In the genomic region with DNA sequence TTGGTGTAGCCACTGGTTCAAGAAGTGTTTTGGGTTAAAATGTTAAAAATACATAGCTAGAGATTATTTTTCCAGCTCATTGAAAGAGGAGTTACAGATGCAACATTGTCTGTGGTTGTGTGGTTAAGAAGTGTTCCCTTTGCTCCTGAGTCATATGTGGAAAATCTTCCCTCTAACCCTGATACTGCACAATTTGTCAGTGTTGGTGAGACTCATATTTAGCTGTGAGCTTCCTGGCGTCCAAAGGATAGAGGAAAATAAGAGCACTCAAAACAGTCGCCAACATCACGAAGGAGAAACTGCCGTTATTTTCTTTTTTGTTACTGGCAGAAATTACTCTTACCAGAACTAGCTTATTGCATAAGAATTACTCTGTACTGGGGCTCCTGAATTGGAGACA, we compare ENCODE assay signal across 16 cellular contexts.
"Had no signal": no experiment of that assay in that cellular context is flagged by ENCODE, and none has a peak within 500 bp of the region (broad histone marks: within the 10 kb centered on the region; RNA-seq: fewer than 3 reads in every experiment).

No MANE protein-coding gene starts in this region.

- H3K4me1 Mint-ChIP-seq: naive B cell had no signal

- DNase-seq: activated CD4-positive, alpha-beta T cell treated with anti-CD3 and anti-CD28 coated beads, Interleukin-2, amount 50 U/mL, for 1 hour; activated naive CD4-positive, alpha-beta T cell treated with anti-CD3 and anti-CD28 coated beads, Interleukin-2, amount 10 ng/mL, durations not matched to agents 7 days and 5 days; activated T-cell treated with anti-CD3 and anti-CD28 coated beads for 4 hours; amniotic stem cell; brain microvascular endothelial cell; cerebellar nuclear complex; dermis blood vessel endothelial cell; hippocampal formation; lower lobe of right lung; naive B cell; T-helper 2 cell; transverse colon had no signal

- H3K27ac Mint-ChIP-seq: activated naive CD4-positive, alpha-beta T cell treated with anti-CD3 and anti-CD28 coated beads, Interleukin-2, amount 10 ng/mL, durations not matched to agents 7 days and 5 days; activated T-helper 2 cell treated with anti-CD3 and anti-CD28 coated beads, Interferon-gamma antibody, Interleukin-2, Interleukin-4, amounts not matched to agents 10 μg/mL and 5 μg/mL and 100 μg/mL, durations not matched to agents 14 hours and 24 hours and 36 hours had no signal

- H3K4me3 ChIP-seq: lower lobe of right lung, right atrium auricular region, smooth muscle cell, transverse colon had no signal

- H3K4me3 Mint-ChIP-seq: activated naive CD4-positive, alpha-beta T cell treated with anti-CD3 and anti-CD28 coated beads, Interleukin-2, amount 10 ng/mL, durations not matched to agents 7 days and 5 days; naive B cell had no signal

- H3K27me3 Mint-ChIP-seq: naive B cell had no signal

- H3K36me3 Mint-ChIP-seq: activated naive CD4-positive, alpha-beta T cell treated with anti-CD3 and anti-CD28 coated beads, Interleukin-2, amount 10 ng/mL, durations not matched to agents 7 days and 5 days; naive B cell had no signal

- ATAC-seq: lower lobe of right lung had no signal

- FAIRE-seq: TTC549 had no signal

- H3K9me3 Mint-ChIP-seq: activated T-helper 2 cell treated with anti-CD3 and anti-CD28 coated beads, Interferon-gamma antibody, Interleukin-2, Interleukin-4, amounts not matched to agents 10 μg/mL and 5 μg/mL and 100 μg/mL, durations not matched to agents 14 hours and 24 hours and 36 hours had no signal
